11 cellular contexts compared by ENCODE assay signal in genomic region chr2:37617119-37617892, GRCh38. TPM values are rescaled to one million over a fixed set of nuclear protein-coding genes. Genes with fewer than 3 reads are reported as not detected.
A peak's percentile ranks its signal among the peaks of the same experiment; 100 is the strongest.
DNase-seq lines count a peak whose midpoint lies in the region; ATAC-seq and TF ChIP-seq lines count a peak whose summit lies in the region.
"Had no signal": no experiment of that assay in that cellular context is flagged by ENCODE, and none has a peak within 500 bp of the region (broad histone marks: within the 10 kb centered on the region; RNA-seq: fewer than 3 reads in every experiment).

No MANE protein-coding gene starts in this region.

- peaks cover 6% of the 10 kb centered on the region; the same call in 1 of the 2 replicates for H3K4me1 ChIP-seq in HAP-1

- POLR2A ChIA-PET in activated CD4-positive, alpha-beta T cell treated with anti-CD3 and anti-CD28 coated beads, Interleukin-2, amount 10 ng/mL, durations not matched to agents 7 days and 5 days (lab: Charles Lee): no interaction called here
- POLR2A ChIA-PET in activated CD8-positive, alpha-beta T cell treated with anti-CD3 and anti-CD28 coated beads for 36 hours (lab: Charles Lee): interaction anchor here (0.8 to 1.3 kb wide), 3 partner anchors 17 to 255 kb away, joined by 3 to 4 read pairs (median 3); no protein-coding TSS in a partner anchor

- H3K27me3 Mint-ChIP-seq in activated CD4-positive, alpha-beta T cell treated with anti-CD3 and anti-CD28 coated beads, Interleukin-2, amount 10 ng/mL, durations not matched to agents 7 days and 5 days: no peaks in the 10 kb centered on the region
- no peaks in the 10 kb centered on the region for H3K27me3 Mint-ChIP-seq in activated CD8-positive, alpha-beta T cell treated with anti-CD3 and anti-CD28 coated beads for 36 hours

- peak overlapping the region; percentile 94 for H3K27ac Mint-ChIP-seq in activated CD4-positive, alpha-beta T cell treated with anti-CD3 and anti-CD28 coated beads, Interleukin-2, amount 10 ng/mL, durations not matched to agents 7 days and 5 days
- H3K27ac Mint-ChIP-seq in activated CD8-positive, alpha-beta T cell treated with anti-CD3 and anti-CD28 coated beads for 36 hours: peak overlapping the region; percentile 64
- peak overlapping the region; percentile 88 for H3K27ac Mint-ChIP-seq in stimulated activated effector memory CD8-positive, alpha-beta T cell treated with anti-CD3 and anti-CD28 coated beads, Interleukin-12 subunit alpha, Interleukin-12 subunit beta, amount 100 ng/mL, for 72 hours

- H3K36me3 Mint-ChIP-seq in activated CD4-positive, alpha-beta T cell treated with anti-CD3 and anti-CD28 coated beads, Interleukin-2, amount 10 ng/mL, durations not matched to agents 7 days and 5 days (ENCODE audit: low read depth): peaks cover 12% of the 10 kb centered on the region
- no peaks in the 10 kb centered on the region for H3K36me3 Mint-ChIP-seq in activated CD8-positive, alpha-beta T cell treated with anti-CD3 and anti-CD28 coated beads for 36 hours (ENCODE audit: low read depth)
- H3K36me3 Mint-ChIP-seq in stimulated activated effector memory CD8-positive, alpha-beta T cell treated with anti-CD3 and anti-CD28 coated beads, Interleukin-12 subunit alpha, Interleukin-12 subunit beta, amount 100 ng/mL, for 72 hours: peaks cover 5% of the 10 kb centered on the region

- no peaks in the 10 kb centered on the region for H3K36me3 ChIP-seq in HAP-1 (replicated peaks)

- no peak for TF ChIP-seq CTCF in activated CD8-positive, alpha-beta T cell treated with anti-CD3 and anti-CD28 coated beads for 36 hours (IDR thresholded peaks at IDR 0.05)

- no peak overlapping the region for H3K4me3 Mint-ChIP-seq in activated CD4-positive, alpha-beta T cell treated with anti-CD3 and anti-CD28 coated beads, Interleukin-2, amount 10 ng/mL, durations not matched to agents 7 days and 5 days
- no peak overlapping the region for H3K4me3 Mint-ChIP-seq in activated CD8-positive, alpha-beta T cell treated with anti-CD3 and anti-CD28 coated beads for 36 hours
- peak overlapping the region; percentile 41 for H3K4me3 Mint-ChIP-seq in stimulated activated effector memory CD8-positive, alpha-beta T cell treated with anti-CD3 and anti-CD28 coated beads, Interleukin-12 subunit alpha, Interleukin-12 subunit beta, amount 100 ng/mL, for 72 hours
- H3K4me3 Mint-ChIP-seq: activated T-helper 1 cell treated with anti-CD3 and anti-CD28 coated beads, Interleukin-12 subunit alpha, Interleukin-12 subunit beta, Interleukin-2, Interleukin-4 antibody, amounts not matched to agents 30 ng/mL and 10 ng/mL and 1 ng/mL, durations not matched to agents 14 hours and 24 hours and 36 hours had no signal

- no peaks in the 10 kb centered on the region for H3K9me3 ChIP-seq in HAP-1

- in situ Hi-C loops in HAP-1 (cut with MboI; ENCODE audit: low sequenced_read_pairs): no loop called here

- H3K4me1 Mint-ChIP-seq in activated CD4-positive, alpha-beta T cell treated with anti-CD3 and anti-CD28 coated beads, Interleukin-2, amount 10 ng/mL, durations not matched to agents 7 days and 5 days: peaks cover 38% of the 10 kb centered on the region
- peaks cover 67% of the 10 kb centered on the region for H3K4me1 Mint-ChIP-seq in activated CD8-positive, alpha-beta T cell treated with anti-CD3 and anti-CD28 coated beads for 36 hours (ENCODE audit: low read depth)
- peaks cover 87% of the 10 kb centered on the region for H3K4me1 Mint-ChIP-seq in stimulated activated effector memory CD8-positive, alpha-beta T cell treated with anti-CD3 and anti-CD28 coated beads, Interleukin-12 subunit alpha, Interleukin-12 subunit beta, amount 100 ng/mL, for 72 hours

- CTCF ChIA-PET in activated CD4-positive, alpha-beta T cell treated with anti-CD3 and anti-CD28 coated beads, Interleukin-2, amount 10 ng/mL, durations not matched to agents 7 days and 5 days (lab: Charles Lee): no interaction called here
- CTCF ChIA-PET in activated CD8-positive, alpha-beta T cell treated with anti-CD3 and anti-CD28 coated beads for 36 hours (lab: Charles Lee): no interaction called here

- H3K4me3 ChIP-seq in HAP-1: no peak overlapping the region

- peaks cover 17% of the 10 kb centered on the region for H3K9me3 Mint-ChIP-seq in activated CD4-positive, alpha-beta T cell treated with anti-CD3 and anti-CD28 coated beads, Interleukin-2, amount 10 ng/mL, durations not matched to agents 7 days and 5 days
- no peaks in the 10 kb centered on the region for H3K9me3 Mint-ChIP-seq in activated CD8-positive, alpha-beta T cell treated with anti-CD3 and anti-CD28 coated beads for 36 hours
- no peaks in the 10 kb centered on the region for H3K9me3 Mint-ChIP-seq in stimulated activated effector memory CD8-positive, alpha-beta T cell treated with anti-CD3 and anti-CD28 coated beads, Interleukin-12 subunit alpha, Interleukin-12 subunit beta, amount 100 ng/mL, for 72 hours

- intact Hi-C loops in activated CD8-positive, alpha-beta T cell treated with anti-CD3 and anti-CD28 coated beads for 36 hours (cut with micrococcal nuclease): no loop called here

- H3K27me3 ChIP-seq in HAP-1 (ENCODE audit: low read depth): no peaks in the 10 kb centered on the region

- no peak for DNase-seq in activated CD4-positive, alpha-beta T cell treated with anti-CD3 and anti-CD28 coated beads, Interleukin-2, amount 10 ng/mL, durations not matched to agents 7 days and 5 days
- DNase-seq in activated CD4-positive, alpha-beta T cell treated with anti-CD3 and anti-CD28 coated beads, Interleukin-2, amount 50 U/mL, for 4 hours: no peak
- peak; percentile 22 for DNase-seq in activated CD8-positive, alpha-beta T cell treated with anti-CD3 and anti-CD28 coated beads for 36 hours
- DNase-seq in stimulated activated effector memory CD8-positive, alpha-beta T cell treated with anti-CD3 and anti-CD28 coated beads, Interleukin-12 subunit alpha, Interleukin-12 subunit beta, amount 100 ng/mL, for 72 hours (ENCODE audit: low spot score in 2 of 2): no peak
- DNase-seq in HAP-1 (ENCODE audit: low spot score in 2 of 2) (no peak), NAMALWA (ENCODE audit: low spot score) (no peak)
- DNase-seq in NK-92 treated with Interleukin-12 subunit alpha and Interleukin-12 subunit beta, amount 100 ng/mL, for 24 hours (lab: John Stamatoyannopoulos, UW): no peak
- DNase-seq: kidney, PC-3 had no signal

- peak; percentile 27 for ATAC-seq in HG02798 (IDR thresholded peaks at IDR 0.05; ENCODE audit: poor library complexity, unreplicated experiment)
- ATAC-seq in activated CD8-positive, alpha-beta T cell treated with anti-CD3 and anti-CD28 coated beads for 36 hours: no peak
- no peak for ATAC-seq in stimulated activated effector memory CD8-positive, alpha-beta T cell treated with anti-CD3 and anti-CD28 coated beads, Interleukin-12 subunit alpha, Interleukin-12 subunit beta, amount 100 ng/mL, for 72 hours
- ATAC-seq: PC-3 had no signal

RNA-seq across cellular contexts. Expression of gene CDC42EP3, which starts 54.1 kb away (rescaled TPM):
- total RNA-seq in activated CD4-positive, alpha-beta T cell treated with anti-CD3 and anti-CD28 coated beads, Interleukin-2, amount 10 ng/mL, durations not matched to agents 7 days and 5 days: 10 to 100 TPM; 28.2 to 39.8 TPM
- 10 to 100 TPM; 18.8 to 22.6 TPM for total RNA-seq in activated CD8-positive, alpha-beta T cell treated with anti-CD3 and anti-CD28 coated beads for 36 hours
